Comparison of ENCODE assay signal across 16 cellular contexts in genomic region chr4:98565646-98566403, GRCh38.
A peak's percentile ranks its signal among the peaks of the same experiment; 100 is the strongest.
DNase-seq lines count a peak whose midpoint lies in the region; TF ChIP-seq lines count a peak whose summit lies in the region.
"Had no signal": no experiment of that assay in that cellular context is flagged by ENCODE, and none has a peak within 500 bp of the region (broad histone marks: within the 10 kb centered on the region; RNA-seq: fewer than 3 reads in every experiment).

No MANE protein-coding gene starts in this region.

- no peak overlapping the region for H3K4me3 ChIP-seq in thyroid gland (replicated peaks in 1 of 3)

- no peaks in the 10 kb centered on the region for H3K36me3 ChIP-seq in thyroid gland

- H3K4me3 Mint-ChIP-seq in brain: peak overlapping the region; percentile 57 to 73 (median 62)
- no peak overlapping the region for H3K4me3 Mint-ChIP-seq in mesothelial cell of epicardium
- H3K4me3 Mint-ChIP-seq: dendritic cell treated with granulocyte-macrophage colony-stimulating factor and Interleukin-4, amounts not matched to agents 40 ng/mL and 50 ng/mL, for 4 days had no signal

- peak; percentile 9 for DNase-seq in NCI-H345 (lab: John Stamatoyannopoulos, UW)
- DNase-seq in NCI-H345 treated with DMSO at 0.1 percent for 48 hours (lab: John Stamatoyannopoulos, UW; ENCODE audit: unreplicated experiment): no peak
- DNase-seq in mesothelial cell of epicardium (ENCODE audit: low spot score in 2 of 2, unreplicated experiment in 2 of 2): no peak
- DNase-seq in thyroid gland: peak; percentile 15 to 52
- no peak for DNase-seq in cortex of kidney (lab: John Stamatoyannopoulos, UW)
- DNase-seq in GM20000 (ENCODE audit: low spot score): no peak
- no peak for DNase-seq in effector CD8-positive, alpha-beta T cell (lab: John Stamatoyannopoulos, UW)
- DNase-seq: activated CD4-positive, CD25-positive, alpha-beta regulatory T cell; activated T-cell treated with anti-CD3 and anti-CD28 coated beads, Interleukin-2, amount 50 U/mL, for 1 hour; amniotic stem cell; Caco-2; foreskin keratinocyte; KG1; NCI-H187 treated with DMSO at 0.1 percent for 48 hours had no signal

- 51 to 54% methylated on average over 6 of the region's 6 CpGs for WGBS in thyroid gland, 2 donors

- TF ChIP-seq POLR2A in thyroid gland (IDR thresholded peaks at IDR 0.05): no peak

- no peaks in the 10 kb centered on the region for H3K27me3 ChIP-seq in thyroid gland
- H3K27me3 ChIP-seq: foreskin keratinocyte had no signal

- no peaks in the 10 kb centered on the region for H3K9me3 ChIP-seq in thyroid gland
- H3K9me3 ChIP-seq: Caco-2 had no signal

- peaks cover 4 to 5% of the 10 kb centered on the region in 2 donors for H3K4me1 ChIP-seq in thyroid gland
- H3K4me1 ChIP-seq: Caco-2 had no signal

- peaks cover 25% of the 10 kb centered on the region for H3K36me3 Mint-ChIP-seq in brain
- no peaks in the 10 kb centered on the region for H3K36me3 Mint-ChIP-seq in mesothelial cell of epicardium

- TF ChIP-seq CTCF in brain (conservative IDR thresholded peaks at IDR 0.05) (no peak), mesothelial cell of epicardium (IDR thresholded peaks at IDR 0.05; ENCODE audit: unreplicated experiment) (no peak), thyroid gland (IDR thresholded peaks at IDR 0.05) (no peak), GM20000 (IDR thresholded peaks at IDR 0.05; ENCODE audit: extremely low read depth, missing control alignments) (no peak)

- H3K27ac Mint-ChIP-seq in brain (peak overlapping the region; percentile 90 to 98 (median 92)), mesothelial cell of epicardium (peak overlapping the region; percentile 44)
- H3K27ac Mint-ChIP-seq: dendritic cell treated with granulocyte-macrophage colony-stimulating factor and Interleukin-4, amounts not matched to agents 40 ng/mL and 50 ng/mL, for 4 days had no signal

- intact Hi-C loops in thyroid gland (cut with DNase I): no loop called here

- H3K27me3 Mint-ChIP-seq in brain (no peaks in the 10 kb centered on the region), mesothelial cell of epicardium (ENCODE audit: low read depth) (no peaks in the 10 kb centered on the region)
- H3K27me3 Mint-ChIP-seq: dendritic cell treated with granulocyte-macrophage colony-stimulating factor and Interleukin-4, amounts not matched to agents 40 ng/mL and 50 ng/mL, for 4 days had no signal

- H3K27ac ChIP-seq in thyroid gland: peak overlapping the region in 2 of 3 donors; percentile 13 to 55
- H3K27ac ChIP-seq: foreskin keratinocyte had no signal

- peaks cover 79% of the 10 kb centered on the region for H3K4me1 Mint-ChIP-seq in brain
- peaks cover 21% of the 10 kb centered on the region for H3K4me1 Mint-ChIP-seq in mesothelial cell of epicardium

- H3K9me3 Mint-ChIP-seq in brain (peaks cover 0 to 5% (median 0%) of the 10 kb centered on the region in 5 experiments), mesothelial cell of epicardium (peaks cover 4% of the 10 kb centered on the region)
- H3K9me3 Mint-ChIP-seq: dendritic cell treated with granulocyte-macrophage colony-stimulating factor and Interleukin-4, amounts not matched to agents 40 ng/mL and 50 ng/mL, for 4 days had no signal

Comparison
In these comparisons a context has a peak if more than half of its experiments do, and no peak if none do; other contexts are left out.
1. DNase-seq: peak in NCI-H345 (single experiment) and thyroid gland (2 of 2); none in NCI-H345 treated with DMSO at 0.1 percent for 48 hours (single experiment), mesothelial cell of epicardium (0 of 2), cortex of kidney (single experiment), GM20000 (single experiment) and effector CD8-positive, alpha-beta T cell (single experiment).